34 cellular contexts compared by ENCODE assay signal in genomic region chr16:22983614-22984013, GRCh38.
"Had no signal": no experiment of that assay in that cellular context is flagged by ENCODE, and none has a peak within 500 bp of the region (broad histone marks: within the 10 kb centered on the region; RNA-seq: fewer than 3 reads in every experiment).

No MANE protein-coding gene starts in this region.

- H3K4me1 ChIP-seq: adrenal gland, ascending aorta, body of pancreas, breast epithelium had no signal

- FAIRE-seq: astrocyte, bronchial epithelial cell had no signal

- H3K27ac ChIP-seq: adrenal gland, ascending aorta, body of pancreas, brain microvascular endothelial cell, breast epithelium, cardiac muscle cell had no signal

- ATAC-seq: activated naive CD4-positive, alpha-beta T cell treated with anti-CD3 and anti-CD28 coated beads, Interleukin-2, amount 50 U/mL, for 72 hours; activated naive CD8-positive, alpha-beta T cell treated with anti-CD3 and anti-CD28 coated beads, Interleukin-2, amount 50 U/mL, for 24 hours; activated T-cell treated with anti-CD3 and anti-CD28 coated beads, Interleukin-2, amount 50 U/mL, for 4 hours; activated T-cell treated with anti-CD3 and anti-CD28 coated beads, Interleukin-2, amount 50 U/mL, for 72 hours; activated T-helper 17 cell treated with anti-CD3 and anti-CD28 coated beads, Interleukin-2, amount 50 U/mL, for 72 hours; body of pancreas had no signal

- H3K4me3 ChIP-seq: adrenal gland, ascending aorta, body of pancreas, breast epithelium, cardiac muscle cell had no signal

- DNase-seq: activated effector memory CD4-positive, alpha-beta T cell treated with anti-CD3 and anti-CD28 coated beads, Interleukin-2, amount 50 U/mL, for 16 hours; activated effector memory CD4-positive, alpha-beta T cell treated with Interleukin-2 at 50 U/mL for 16 hours; activated gamma-delta T cell; activated gamma-delta T cell treated with Interleukin-2 at 50 U/mL for 16 hours; activated naive CD4-positive, alpha-beta T cell; activated naive CD4-positive, alpha-beta T cell treated with anti-CD3 and anti-CD28 coated beads for 36 hours; activated naive CD4-positive, alpha-beta T cell treated with anti-CD3 and anti-CD28 coated beads, Interleukin-2, amount 10 ng/mL, durations not matched to agents 7 days and 5 days; activated naive CD4-positive, alpha-beta T cell treated with anti-CD3 and anti-CD28 coated beads, Interleukin-2, amount 50 U/mL, for 16 hours; activated naive CD4-positive, alpha-beta T cell treated with Interleukin-2 at 50 U/mL for 16 hours; activated naive CD8-positive, alpha-beta T cell treated with anti-CD3 and anti-CD28 coated beads for 36 hours; activated naive CD8-positive, alpha-beta T cell treated with anti-CD3 and anti-CD28 coated beads, Interleukin-2, amount 10 ng/mL, durations not matched to agents 7 days and 5 days; activated naive CD8-positive, alpha-beta T cell treated with anti-CD3 and anti-CD28 coated beads, Interleukin-2, amount 50 U/mL, for 24 hours; activated T-cell treated with anti-CD3 and anti-CD28 coated beads, Interleukin-2, amount 50 U/mL, for 1 hour; activated T-cell treated with anti-CD3 and anti-CD28 coated beads, Interleukin-2, amount 50 U/mL, for 24 hours; activated T-cell treated with anti-CD3 and anti-CD28 coated beads, Interleukin-2, amount 50 U/mL, for 4 hours; activated T-cell treated with anti-CD3 and anti-CD28 coated beads, Interleukin-2, amount 50 U/mL, for 48 hours; activated T-cell treated with anti-CD3 and anti-CD28 coated beads, Interleukin-2, amount 50 U/mL, for 72 hours; adrenal gland; amniotic stem cell; amygdala; anterior cingulate cortex; aorta; body of pancreas; brain microvascular endothelial cell; caudate nucleus; central memory CD4-positive, alpha-beta T cell; cerebellar nuclear complex had no signal

- H3K9me3 ChIP-seq: body of pancreas had no signal

- H3K36me3 ChIP-seq: adrenal gland, ascending aorta, brain microvascular endothelial cell, breast epithelium, cardiac muscle cell had no signal

- H3K27me3 ChIP-seq: adrenal gland, ascending aorta, body of pancreas, brain microvascular endothelial cell, breast epithelium, cardiac muscle cell had no signal
